In the genomic region with DNA sequence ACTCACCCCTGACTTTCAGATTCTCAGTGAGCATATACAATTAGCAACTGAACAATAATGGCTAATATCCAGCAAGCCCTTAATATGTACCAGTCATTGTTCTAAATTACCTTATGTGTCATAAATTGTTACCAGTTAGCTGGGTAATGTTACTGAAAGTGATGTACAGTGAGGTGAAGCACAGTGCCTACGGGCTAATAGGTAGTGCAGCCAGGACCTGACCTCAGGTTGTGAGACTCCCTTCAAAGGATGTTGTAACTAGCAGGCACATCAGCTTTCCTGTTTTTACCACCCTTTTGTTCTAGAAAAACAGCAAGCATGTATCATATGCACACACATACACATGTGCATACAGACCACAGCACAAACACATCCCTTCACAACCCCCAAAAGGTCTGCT, we compare ENCODE assay signal across 24 cellular contexts.
DNase-seq lines count a peak whose midpoint lies in the region; ATAC-seq, FAIRE-seq and TF ChIP-seq lines count a peak whose summit lies in the region.
"Had no signal": no experiment of that assay in that cellular context is flagged by ENCODE, and none has a peak within 500 bp of the region (broad histone marks: within the 10 kb centered on the region; RNA-seq: fewer than 3 reads in every experiment).

No MANE protein-coding gene starts in this region.

- TF ChIP-seq CTCF in GM23338 (conservative IDR thresholded peaks at IDR 0.05; ENCODE audit: low read depth in 2 of 2): no peak
- TF ChIP-seq CTCF in keratinocyte (optimal IDR thresholded peaks at IDR 0.05 in 1 of 3, IDR thresholded peaks at IDR 0.05 in 1 of 3, conservative IDR thresholded peaks at IDR 0.05 in 1 of 3; ENCODE audit: extremely low read depth in 1 of 3, insufficient read depth in 2 of 3, low read length in 3 of 3): no peak

- H3K27ac ChIP-seq in GM23338 (ENCODE audit: low read depth) (peak overlapping the region; percentile 13; the same call in 1 of the 2 replicates), caudate nucleus (ENCODE audit: low read depth, low read length) (peak overlapping the region; percentile 84), keratinocyte (ENCODE audit: control insufficient read depth, insufficient read depth, low read length) (no peak overlapping the region), temporal lobe (ENCODE audit: low read depth, low read length) (peak overlapping the region; percentile 92), neuronal stem cell (replicated peaks; ENCODE audit: low read length) (no peak overlapping the region)
- H3K27ac ChIP-seq: C4-2B, PC-9, SJSA1 had no signal

- H3K4ac ChIP-seq in neuronal stem cell (ENCODE audit: low read length): no peak overlapping the region

- no peaks in the 10 kb centered on the region for H3K9me2 ChIP-seq in GM23338 (ENCODE audit: insufficient read depth)

- H3K27ac Mint-ChIP-seq in GM23338: peak overlapping the region; percentile 32; the same call in 1 of the 2 replicates
- H3K27ac Mint-ChIP-seq: HFFc6 had no signal

- dilution Hi-C loops in keratinocyte (cut with MboI; ENCODE audit: extremely low pct_ligation_motif_present, low sequenced_read_pairs): no loop called here

- H2BK120ac ChIP-seq in neuronal stem cell (ENCODE audit: low read depth, low read length): no peak overlapping the region

- H3K27me3 Mint-ChIP-seq in GM23338 (ENCODE audit: insufficient read depth, low read depth, poor library complexity): peaks cover 7% of the 10 kb centered on the region

- H3K9ac ChIP-seq in keratinocyte (ENCODE audit: control insufficient read depth, extremely low read depth, insufficient read depth, low read length) (no peak overlapping the region), neuronal stem cell (ENCODE audit: low read depth, low read length, poor library complexity) (no peak overlapping the region)

- H3K36me3 Mint-ChIP-seq in GM23338 (ENCODE audit: low read depth): peaks cover 75% of the 10 kb centered on the region

- no peak overlapping the region for H2BK5ac ChIP-seq in neuronal stem cell (ENCODE audit: low read length)

- H3K79me1 ChIP-seq in neuronal stem cell (ENCODE audit: low read depth, low read length): no peaks in the 10 kb centered on the region

- no peak overlapping the region for H3K23ac ChIP-seq in neuronal stem cell (ENCODE audit: low read depth, low read length, poor library complexity)

- no peak overlapping the region for H2AK5ac ChIP-seq in neuronal stem cell (ENCODE audit: low read depth, low read length)

- no peak overlapping the region for H2BK15ac ChIP-seq in neuronal stem cell (ENCODE audit: low read length)

- WGBS in neuronal stem cell (ENCODE audit: extremely low coverage in 2 of 2, insufficient read length in 2 of 2, insufficient replicate concordance in 1 of 2), 2 donors: no CpG with 5 or more reads among the region's 1 CpG

- H3K9me3 Mint-ChIP-seq in GM23338: no peaks in the 10 kb centered on the region
- H3K9me3 Mint-ChIP-seq: CD8-positive, alpha-beta memory T cell; HFFc6 had no signal

- no peaks in the 10 kb centered on the region for H3F3A ChIP-seq in GM23338 (replicated peaks; ENCODE audit: low read depth)

- H3K9me1 ChIP-seq in keratinocyte (ENCODE audit: control insufficient read depth, extremely low read depth, insufficient read depth, low read length): no peaks in the 10 kb centered on the region

- no peak overlapping the region for H3K18ac ChIP-seq in neuronal stem cell (ENCODE audit: low read length)

- H4K20me1 ChIP-seq in GM23338 (replicated peaks; ENCODE audit: insufficient read depth) (peaks cover 7% of the 10 kb centered on the region; the same call in 1 of the 2 replicates), keratinocyte (ENCODE audit: control insufficient read depth, extremely low read depth, insufficient read depth, low read length) (no peaks in the 10 kb centered on the region)

- no peak overlapping the region for H2BK12ac ChIP-seq in neuronal stem cell (ENCODE audit: low read length)

- H3K36me3 ChIP-seq in GM23338 (ENCODE audit: insufficient read depth): peaks cover 26% of the 10 kb centered on the region
- H3K36me3 ChIP-seq in keratinocyte (ENCODE audit: control insufficient read depth in 2 of 2, extremely low read depth in 1 of 2, insufficient read depth in 2 of 2, low read length in 2 of 2): peaks cover 5 to 13% of the 10 kb centered on the region in 2 experiments
- peaks cover 23 to 74% of the 10 kb centered on the region in 2 donors for H3K36me3 ChIP-seq in neuronal stem cell (replicated peaks in 1 of 2; ENCODE audit: control insufficient read depth in 2 of 2, insufficient read depth in 2 of 2, low read length in 2 of 2)

- H3K4me3 ChIP-seq in GM23338: no peak overlapping the region
- H3K4me3 ChIP-seq in keratinocyte (ENCODE audit: control insufficient read depth in 2 of 3, extremely low read depth in 1 of 3, insufficient read depth in 2 of 3, low read depth in 1 of 3, low read length in 3 of 3): no peak overlapping the region
- H3K4me3 ChIP-seq in neuronal stem cell (ENCODE audit: low read length in 2 of 2): no peak overlapping the region
- H3K4me3 ChIP-seq: HAP-1, PC-9, SJSA1 had no signal

- peaks cover 20% of the 10 kb centered on the region for H3K4me1 Mint-ChIP-seq in GM23338
- H3K4me1 Mint-ChIP-seq: CD8-positive, alpha-beta memory T cell had no signal

- peaks cover 9% of the 10 kb centered on the region; the same call in 1 of the 2 replicates for H3K4me1 ChIP-seq in GM23338 (ENCODE audit: insufficient read depth)
- peaks cover 10% of the 10 kb centered on the region for H3K4me1 ChIP-seq in keratinocyte (ENCODE audit: control insufficient read depth, extremely low read depth, insufficient read depth, low read length)
- H3K4me1 ChIP-seq in neuronal stem cell (ENCODE audit: control insufficient read depth in 2 of 2, insufficient read depth in 1 of 2, low read depth in 1 of 2, low read length in 2 of 2): no peaks in the 10 kb centered on the region
- H3K4me1 ChIP-seq: SJSA1 had no signal

- no peak overlapping the region for H3K4me2 ChIP-seq in GM23338
- no peak overlapping the region for H3K4me2 ChIP-seq in keratinocyte (ENCODE audit: control insufficient read depth, extremely low read depth, insufficient read depth, low read depth, low read length)
- H3K4me2 ChIP-seq in neuronal stem cell (ENCODE audit: insufficient read depth, low read length, poor library complexity, severe bottlenecking): no peak overlapping the region
- H3K4me2 ChIP-seq: PC-9 had no signal

- H3K9me3 ChIP-seq in keratinocyte (ENCODE audit: control insufficient read depth, low read depth, low read length) (no peaks in the 10 kb centered on the region), neuronal stem cell (replicated peaks in 1 of 2; ENCODE audit: control insufficient read depth in 2 of 2, insufficient read depth in 1 of 2, low read depth in 1 of 2, low read length in 2 of 2) (peaks cover 0 to 4% of the 10 kb centered on the region in 2 donors)
- H3K9me3 ChIP-seq: HAP-1, SJSA1 had no signal

- DNase-seq in GM23338 (ENCODE audit: low spot score) (no peak), caudate nucleus (lab: John Stamatoyannopoulos, UW) (no peak), keratinocyte (ENCODE audit: low read depth, low spot score) (no peak), C1 segment of cervical spinal cord (lab: John Stamatoyannopoulos, UW) (no peak), neuronal stem cell (ENCODE audit: low spot score) (no peak)
- DNase-seq: CD8-positive, alpha-beta memory T cell; DMS79 treated with DMSO at 0.1 percent for 48 hours; GF-D8; GOT3; HFFc6; IMR-90; KG1; MM.1S; NCI-H2029; NCI-H446 treated with DMSO at 0.1 percent for 48 hours; NCI-H526; PC-9 had no signal

- H4K91ac ChIP-seq in neuronal stem cell (ENCODE audit: low read depth, low read length, poor library complexity): no peak overlapping the region

- H3K14ac ChIP-seq in neuronal stem cell (ENCODE audit: low read length): no peak overlapping the region

- H3K27me3 ChIP-seq in GM23338 (ENCODE audit: insufficient read depth) (no peaks in the 10 kb centered on the region), keratinocyte (ENCODE audit: control insufficient read depth, extremely low read depth, insufficient read depth, low read length) (no peaks in the 10 kb centered on the region), neuronal stem cell (ENCODE audit: control insufficient read depth in 3 of 3, insufficient read depth in 3 of 3, low read depth in 1 of 3, low read length in 3 of 3) (no peaks in the 10 kb centered on the region)
- H3K27me3 ChIP-seq: SJSA1 had no signal

- H2AFZ ChIP-seq in GM23338 (no peak overlapping the region), keratinocyte (ENCODE audit: control insufficient read depth, low read length) (no peak overlapping the region), neuronal stem cell (ENCODE audit: low read length) (no peak overlapping the region)
- H2AFZ ChIP-seq: PC-9 had no signal

- FAIRE-seq in keratinocyte (lab: Jason Lieb, UNC): peak; percentile 23
- FAIRE-seq: GM18507 had no signal

- ATAC-seq in GM23338 (no peak), GM19455 (IDR thresholded peaks at IDR 0.05; ENCODE audit: unreplicated experiment) (no peak)
- ATAC-seq: Right ventricle myocardium inferior had no signal

- no peak overlapping the region for H3K4me3 Mint-ChIP-seq in GM23338
- H3K4me3 Mint-ChIP-seq: CD8-positive, alpha-beta memory T cell; HFFc6 had no signal

- H3K79me2 ChIP-seq in GM23338 (replicated peaks; ENCODE audit: insufficient read depth) (peaks cover 26% of the 10 kb centered on the region), keratinocyte (ENCODE audit: control insufficient read depth, insufficient read depth, low read length) (no peaks in the 10 kb centered on the region)

- H4K8ac ChIP-seq in neuronal stem cell (ENCODE audit: low read depth, low read length): no peak overlapping the region

TF ChIP-seq in GM23338, 12 proteins besides CTCF, POLR2A, EP300 and RAD21:
- TF ChIP-seq JUNB (IDR thresholded peaks at IDR 0.05; ENCODE audit: unreplicated experiment): no peak
- TF ChIP-seq NANOG (IDR thresholded peaks at IDR 0.05; ENCODE audit: borderline replicate concordance): no peak
- no peak for TF ChIP-seq ETS1 (IDR thresholded peaks at IDR 0.05)
- no peak for TF ChIP-seq POLR2AphosphoS5 (IDR thresholded peaks at IDR 0.05; ENCODE audit: low read depth)

Comparison
In these comparisons a context has a peak if more than half of its experiments do, and no peak if none do; other contexts are left out.
1. H3K27ac ChIP-seq: peak in GM23338 (single experiment), caudate nucleus (single experiment) and temporal lobe (single experiment); none in keratinocyte (single experiment) and neuronal stem cell (single experiment).